Comparison of ENCODE assay signal across 1 cellular context in the genomic region with DNA sequence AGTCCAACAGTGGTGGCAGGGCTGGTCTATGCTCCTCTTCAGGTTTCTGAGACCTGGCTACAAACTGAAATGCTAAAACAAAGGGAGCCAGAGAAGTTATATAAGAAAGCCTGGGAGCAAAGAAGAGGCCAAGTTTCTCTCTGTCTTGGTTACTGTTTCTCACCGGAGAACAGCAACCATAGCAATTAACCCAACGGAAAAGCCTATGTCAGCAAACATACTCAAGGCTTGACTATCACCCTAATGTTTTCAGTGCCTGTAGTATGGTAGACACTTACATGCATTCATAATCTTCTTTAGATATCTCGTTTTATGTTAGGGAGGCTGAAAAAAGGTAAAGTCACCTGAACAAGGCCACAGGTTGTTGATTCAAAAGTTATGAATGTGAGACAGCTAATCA.
TF ChIP-seq lines count a peak whose summit lies in the region.

No MANE protein-coding gene starts in this region.

TF ChIP-seq in IMR-90, 13 proteins besides CTCF, POLR2A, EP300 and RAD21:
- TF ChIP-seq FOS (IDR thresholded peaks at IDR 0.05; ENCODE audit: low read depth, low read length): no peak
- 0 out of 2 replicates have a peak, but pooled peaks have one; percentile 3 for TF ChIP-seq MAFK (IDR thresholded peaks at IDR 0.05; ENCODE audit: low read depth, low read length)
